Comparison of ENCODE assay signal across 1 cellular context in genomic region chr2:215790548-215791421, GRCh38.
TF ChIP-seq lines count a peak whose summit lies in the region.

No MANE protein-coding gene starts in this region.

TF ChIP-seq in A549, 52 proteins besides CTCF, POLR2A, EP300 and RAD21 (continued from another document):
- TF ChIP-seq REST (IDR thresholded peaks at IDR 0.05) (no peak), POLR2AphosphoS2 (conservative IDR thresholded peaks at IDR 0.05; ENCODE audit: low read length) (no peak)
